Comparison of ENCODE assay signal across 24 cellular contexts in genomic region chr5:128613757-128614156, GRCh38.
"Had no signal": no experiment of that assay in that cellular context is flagged by ENCODE, and none has a peak within 500 bp of the region (broad histone marks: within the 10 kb centered on the region; RNA-seq: fewer than 3 reads in every experiment).

No MANE protein-coding gene starts in this region.

- H3K4me3 ChIP-seq: heart left ventricle, psoas muscle, right lobe of liver, testis, tibial nerve, upper lobe of right lung, vagina had no signal

- H3K27ac ChIP-seq: heart left ventricle, psoas muscle, right lobe of liver, testis, tibial nerve, upper lobe of right lung, vagina had no signal

- DNase-seq: effector CD4-positive, alpha-beta T cell; endodermal cell; erythroblast; heart left ventricle; hippocampal formation; kidney glomerular epithelial cell; mammary epithelial cell; naive thymus-derived CD4-positive, alpha-beta T cell; nephron progenitor cell; psoas muscle; retina; right lobe of liver; stimulated activated CD4-positive, alpha-beta T cell treated with anti-CD3 and anti-CD28 coated beads, Interleukin-2, amount 100 ng/mL, for 24 hours; stimulated activated CD4-positive, alpha-beta T cell treated with anti-CD3 and anti-CD28 coated beads, Interleukin-4, amount 100 ng/mL, for 4 hours; stimulated activated naive B cell treated with anti-CD40 and anti-IgM and Interleukin-4, amounts not matched to agents 10 μg/mL and 1 μg/mL and 100 μg/mL, for 72 hours; stimulated activated naive CD8-positive, alpha-beta T cell treated with anti-CD3 and anti-CD28 coated beads, Interleukin-15, amount 100 ng/mL, for 72 hours; testis; upper lobe of right lung had no signal

- ATAC-seq: heart left ventricle; left lobe of liver; naive thymus-derived CD4-positive, alpha-beta T cell; psoas muscle; right lobe of liver; stimulated activated naive B cell treated with anti-CD40 and anti-IgM and Interleukin-4, amounts not matched to agents 10 μg/mL and 1 μg/mL and 100 μg/mL, for 72 hours; stimulated activated naive CD8-positive, alpha-beta T cell treated with anti-CD3 and anti-CD28 coated beads, Interleukin-15, amount 100 ng/mL, for 72 hours; upper lobe of right lung had no signal

- H3K4me1 ChIP-seq: heart left ventricle, psoas muscle, right lobe of liver, testis, tibial nerve, upper lobe of right lung, vagina had no signal

- H3K9me3 ChIP-seq: psoas muscle, right lobe of liver, testis, upper lobe of right lung, vagina had no signal

- H3K4me1 Mint-ChIP-seq: endodermal cell; naive thymus-derived CD4-positive, alpha-beta T cell; stimulated activated naive B cell treated with anti-CD40 and anti-IgM and Interleukin-4, amounts not matched to agents 10 μg/mL and 1 μg/mL and 100 μg/mL, for 72 hours; stimulated activated naive CD8-positive, alpha-beta T cell treated with anti-CD3 and anti-CD28 coated beads, Interleukin-15, amount 100 ng/mL, for 72 hours had no signal

- H3K4me3 Mint-ChIP-seq: endodermal cell; naive thymus-derived CD4-positive, alpha-beta T cell; nephron progenitor cell; stimulated activated naive B cell treated with anti-CD40 and anti-IgM and Interleukin-4, amounts not matched to agents 10 μg/mL and 1 μg/mL and 100 μg/mL, for 72 hours; stimulated activated naive CD8-positive, alpha-beta T cell treated with anti-CD3 and anti-CD28 coated beads, Interleukin-15, amount 100 ng/mL, for 72 hours had no signal

- H3K27ac Mint-ChIP-seq: endodermal cell; naive thymus-derived CD4-positive, alpha-beta T cell; nephron progenitor cell; stimulated activated naive B cell treated with anti-CD40 and anti-IgM and Interleukin-4, amounts not matched to agents 10 μg/mL and 1 μg/mL and 100 μg/mL, for 72 hours; stimulated activated naive CD8-positive, alpha-beta T cell treated with anti-CD3 and anti-CD28 coated beads, Interleukin-15, amount 100 ng/mL, for 72 hours had no signal

- FAIRE-seq: endothelial cell of umbilical vein, frontal cortex, islet of Langerhans had no signal

- H3K36me3 ChIP-seq: heart left ventricle, right lobe of liver, tibial nerve, upper lobe of right lung, vagina had no signal

- H3K27me3 Mint-ChIP-seq: naive thymus-derived CD4-positive, alpha-beta T cell; stimulated activated naive B cell treated with anti-CD40 and anti-IgM and Interleukin-4, amounts not matched to agents 10 μg/mL and 1 μg/mL and 100 μg/mL, for 72 hours; stimulated activated naive CD8-positive, alpha-beta T cell treated with anti-CD3 and anti-CD28 coated beads, Interleukin-15, amount 100 ng/mL, for 72 hours had no signal

- H3K36me3 Mint-ChIP-seq: naive thymus-derived CD4-positive, alpha-beta T cell; stimulated activated naive B cell treated with anti-CD40 and anti-IgM and Interleukin-4, amounts not matched to agents 10 μg/mL and 1 μg/mL and 100 μg/mL, for 72 hours had no signal

- H3K27me3 ChIP-seq: heart left ventricle, right lobe of liver, testis, tibial nerve, upper lobe of right lung, vagina had no signal
